ENCODE assay signal across 1 cellular context in the genomic region with DNA sequence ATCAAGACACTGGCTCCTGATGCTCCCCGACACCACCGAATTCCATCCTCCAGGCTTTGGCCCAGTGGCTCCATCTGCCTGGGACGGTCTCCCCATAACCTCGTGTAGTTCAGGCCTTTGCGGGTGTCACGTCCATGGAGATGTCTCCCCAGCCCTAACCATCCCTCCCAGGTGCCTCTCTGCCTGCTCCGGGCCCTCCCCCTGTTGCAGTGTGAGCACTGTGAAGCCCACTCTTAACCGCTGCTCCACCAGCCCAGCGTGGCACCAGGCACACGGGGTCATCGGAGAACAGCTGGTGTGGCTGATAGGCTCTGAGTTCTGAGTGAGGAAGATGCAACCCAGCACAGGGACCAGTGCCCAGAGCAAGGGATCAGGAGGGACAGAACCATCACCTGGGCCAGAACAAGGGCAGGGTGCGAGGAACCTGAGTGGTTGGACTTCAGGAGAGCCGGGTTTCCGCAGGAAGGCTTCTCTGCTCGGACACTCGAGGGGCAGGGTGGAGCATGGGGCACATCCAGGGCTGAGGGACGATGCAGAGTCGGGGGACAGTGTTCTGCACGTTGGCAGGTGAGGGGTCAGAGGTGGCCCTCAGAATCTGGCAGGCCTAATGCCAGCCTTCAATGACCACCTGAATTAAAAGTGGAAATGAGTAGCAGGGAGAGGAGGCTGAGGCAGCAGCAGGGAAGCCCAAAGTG.
TF ChIP-seq lines count a peak whose summit lies in the region.

No MANE protein-coding gene starts in this region.

TF ChIP-seq in H1, 55 proteins besides CTCF, POLR2A, EP300 and RAD21:
- TF ChIP-seq MAFK (IDR thresholded peaks at IDR 0.05; ENCODE audit: low read depth, low read length) (no peak), MAX (IDR thresholded peaks at IDR 0.05) (no peak), SP4 (IDR thresholded peaks at IDR 0.05; ENCODE audit: low read length) (no peak), CREB1 (IDR thresholded peaks at IDR 0.05) (no peak), SRF (IDR thresholded peaks at IDR 0.05; ENCODE audit: low read depth, low read length) (no peak), FOSL1 (IDR thresholded peaks at IDR 0.05; ENCODE audit: insufficient read depth, low read depth, low read length) (no peak), TBP (IDR thresholded peaks at IDR 0.05; ENCODE audit: low read depth, low read length) (no peak), TAF7 (optimal IDR thresholded peaks at IDR 0.05; ENCODE audit: borderline replicate concordance, low read depth, low read length) (no peak), JUN (IDR thresholded peaks at IDR 0.05; ENCODE audit: low read depth, low read length) (no peak), HDAC2 (IDR thresholded peaks at IDR 0.05; ENCODE audit: borderline replicate concordance in 1 of 2, low read depth in 2 of 2, low read length in 2 of 2) (no peak), SIN3A (conservative IDR thresholded peaks at IDR 0.05 in 1 of 2, IDR thresholded peaks at IDR 0.05 in 1 of 2; ENCODE audit: low read depth in 1 of 2, low read length in 2 of 2) (no peak)
- TF ChIP-seq, protein P1, sequence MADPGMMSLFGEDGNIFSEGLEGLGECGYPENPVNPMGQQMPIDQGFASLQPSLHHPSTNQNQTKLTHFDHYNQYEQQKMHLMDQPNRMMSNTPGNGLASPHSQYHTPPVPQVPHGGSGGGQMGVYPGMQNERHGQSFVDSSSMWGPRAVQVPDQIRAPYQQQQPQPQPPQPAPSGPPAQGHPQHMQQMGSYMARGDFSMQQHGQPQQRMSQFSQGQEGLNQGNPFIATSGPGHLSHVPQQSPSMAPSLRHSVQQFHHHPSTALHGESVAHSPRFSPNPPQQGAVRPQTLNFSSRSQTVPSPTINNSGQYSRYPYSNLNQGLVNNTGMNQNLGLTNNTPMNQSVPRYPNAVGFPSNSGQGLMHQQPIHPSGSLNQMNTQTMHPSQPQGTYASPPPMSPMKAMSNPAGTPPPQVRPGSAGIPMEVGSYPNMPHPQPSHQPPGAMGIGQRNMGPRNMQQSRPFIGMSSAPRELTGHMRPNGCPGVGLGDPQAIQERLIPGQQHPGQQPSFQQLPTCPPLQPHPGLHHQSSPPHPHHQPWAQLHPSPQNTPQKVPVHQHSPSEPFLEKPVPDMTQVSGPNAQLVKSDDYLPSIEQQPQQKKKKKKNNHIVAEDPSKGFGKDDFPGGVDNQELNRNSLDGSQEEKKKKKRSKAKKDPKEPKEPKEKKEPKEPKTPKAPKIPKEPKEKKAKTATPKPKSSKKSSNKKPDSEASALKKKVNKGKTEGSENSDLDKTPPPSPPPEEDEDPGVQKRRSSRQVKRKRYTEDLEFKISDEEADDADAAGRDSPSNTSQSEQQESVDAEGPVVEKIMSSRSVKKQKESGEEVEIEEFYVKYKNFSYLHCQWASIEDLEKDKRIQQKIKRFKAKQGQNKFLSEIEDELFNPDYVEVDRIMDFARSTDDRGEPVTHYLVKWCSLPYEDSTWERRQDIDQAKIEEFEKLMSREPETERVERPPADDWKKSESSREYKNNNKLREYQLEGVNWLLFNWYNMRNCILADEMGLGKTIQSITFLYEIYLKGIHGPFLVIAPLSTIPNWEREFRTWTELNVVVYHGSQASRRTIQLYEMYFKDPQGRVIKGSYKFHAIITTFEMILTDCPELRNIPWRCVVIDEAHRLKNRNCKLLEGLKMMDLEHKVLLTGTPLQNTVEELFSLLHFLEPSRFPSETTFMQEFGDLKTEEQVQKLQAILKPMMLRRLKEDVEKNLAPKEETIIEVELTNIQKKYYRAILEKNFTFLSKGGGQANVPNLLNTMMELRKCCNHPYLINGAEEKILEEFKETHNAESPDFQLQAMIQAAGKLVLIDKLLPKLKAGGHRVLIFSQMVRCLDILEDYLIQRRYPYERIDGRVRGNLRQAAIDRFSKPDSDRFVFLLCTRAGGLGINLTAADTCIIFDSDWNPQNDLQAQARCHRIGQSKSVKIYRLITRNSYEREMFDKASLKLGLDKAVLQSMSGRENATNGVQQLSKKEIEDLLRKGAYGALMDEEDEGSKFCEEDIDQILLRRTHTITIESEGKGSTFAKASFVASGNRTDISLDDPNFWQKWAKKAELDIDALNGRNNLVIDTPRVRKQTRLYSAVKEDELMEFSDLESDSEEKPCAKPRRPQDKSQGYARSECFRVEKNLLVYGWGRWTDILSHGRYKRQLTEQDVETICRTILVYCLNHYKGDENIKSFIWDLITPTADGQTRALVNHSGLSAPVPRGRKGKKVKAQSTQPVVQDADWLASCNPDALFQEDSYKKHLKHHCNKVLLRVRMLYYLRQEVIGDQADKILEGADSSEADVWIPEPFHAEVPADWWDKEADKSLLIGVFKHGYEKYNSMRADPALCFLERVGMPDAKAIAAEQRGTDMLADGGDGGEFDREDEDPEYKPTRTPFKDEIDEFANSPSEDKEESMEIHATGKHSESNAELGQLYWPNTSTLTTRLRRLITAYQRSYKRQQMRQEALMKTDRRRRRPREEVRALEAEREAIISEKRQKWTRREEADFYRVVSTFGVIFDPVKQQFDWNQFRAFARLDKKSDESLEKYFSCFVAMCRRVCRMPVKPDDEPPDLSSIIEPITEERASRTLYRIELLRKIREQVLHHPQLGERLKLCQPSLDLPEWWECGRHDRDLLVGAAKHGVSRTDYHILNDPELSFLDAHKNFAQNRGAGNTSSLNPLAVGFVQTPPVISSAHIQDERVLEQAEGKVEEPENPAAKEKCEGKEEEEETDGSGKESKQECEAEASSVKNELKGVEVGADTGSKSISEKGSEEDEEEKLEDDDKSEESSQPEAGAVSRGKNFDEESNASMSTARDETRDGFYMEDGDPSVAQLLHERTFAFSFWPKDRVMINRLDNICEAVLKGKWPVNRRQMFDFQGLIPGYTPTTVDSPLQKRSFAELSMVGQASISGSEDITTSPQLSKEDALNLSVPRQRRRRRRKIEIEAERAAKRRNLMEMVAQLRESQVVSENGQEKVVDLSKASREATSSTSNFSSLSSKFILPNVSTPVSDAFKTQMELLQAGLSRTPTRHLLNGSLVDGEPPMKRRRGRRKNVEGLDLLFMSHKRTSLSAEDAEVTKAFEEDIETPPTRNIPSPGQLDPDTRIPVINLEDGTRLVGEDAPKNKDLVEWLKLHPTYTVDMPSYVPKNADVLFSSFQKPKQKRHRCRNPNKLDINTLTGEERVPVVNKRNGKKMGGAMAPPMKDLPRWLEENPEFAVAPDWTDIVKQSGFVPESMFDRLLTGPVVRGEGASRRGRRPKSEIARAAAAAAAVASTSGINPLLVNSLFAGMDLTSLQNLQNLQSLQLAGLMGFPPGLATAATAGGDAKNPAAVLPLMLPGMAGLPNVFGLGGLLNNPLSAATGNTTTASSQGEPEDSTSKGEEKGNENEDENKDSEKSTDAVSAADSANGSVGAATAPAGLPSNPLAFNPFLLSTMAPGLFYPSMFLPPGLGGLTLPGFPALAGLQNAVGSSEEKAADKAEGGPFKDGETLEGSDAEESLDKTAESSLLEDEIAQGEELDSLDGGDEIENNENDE (IDR thresholded peaks at IDR 0.05; ENCODE audit: insufficient replicate concordance, low read length): no peak
